In the genomic region with DNA sequence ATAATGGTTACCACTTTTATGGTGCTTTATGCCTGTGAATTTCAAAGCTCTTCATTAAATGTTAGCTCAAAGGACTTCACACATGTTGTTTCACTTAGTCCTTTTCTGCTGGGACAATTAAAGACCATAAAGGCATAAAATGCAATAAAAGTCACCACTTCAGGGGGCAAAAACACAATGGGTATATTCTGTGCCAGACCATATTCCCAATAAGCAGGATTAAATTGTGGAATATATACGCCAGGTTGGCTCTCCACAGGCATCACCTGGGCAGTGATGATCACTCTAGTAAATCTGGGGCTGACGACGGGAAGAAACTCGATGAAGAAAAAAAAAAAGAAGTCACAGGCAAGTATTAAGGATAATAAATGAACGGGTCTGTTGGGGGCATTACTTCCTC, we compare ENCODE assay signal across 20 cellular contexts.
"Had no signal": no experiment of that assay in that cellular context is flagged by ENCODE, and none has a peak within 500 bp of the region (broad histone marks: within the 10 kb centered on the region; RNA-seq: fewer than 3 reads in every experiment).

No MANE protein-coding gene starts in this region.

- ATAC-seq: foreskin keratinocyte; gastroesophageal sphincter; heart left ventricle; left lung; left ventricle myocardium superior; lower lobe of right lung; naive thymus-derived CD4-positive, alpha-beta T cell had no signal

- H3K4me1 ChIP-seq: esophagus muscularis mucosa, gastroesophageal sphincter, heart left ventricle, left lung, lower lobe of right lung had no signal

- H3K9me3 ChIP-seq: esophagus muscularis mucosa, gastroesophageal sphincter, heart left ventricle, left lung, lower lobe of right lung had no signal

- H3K36me3 ChIP-seq: esophagus muscularis mucosa, gastroesophageal sphincter, heart left ventricle, left lung, lower lobe of right lung had no signal

- H3K4me3 ChIP-seq: coronary artery, dorsolateral prefrontal cortex, esophagus muscularis mucosa, gastroesophageal sphincter, heart left ventricle, hepatocyte, left lung, lower lobe of right lung had no signal

- DNase-seq: dermis blood vessel endothelial cell; dorsolateral prefrontal cortex; effector CD4-positive, alpha-beta T cell; effector memory CD4-positive, alpha-beta T cell; foreskin keratinocyte; heart left ventricle; hypothalamus; immature natural killer cell; islet precursor cell; kidney; kidney glomerular epithelial cell; left lung; left ventricle myocardium superior; lower lobe of right lung; mesenchymal stem cell; naive thymus-derived CD4-positive, alpha-beta T cell had no signal
